In genomic region chr13:99033814-99034213, GRCh38 we compare ENCODE assay signal across 8 cellular contexts. TPM values are rescaled to one million over a fixed set of nuclear protein-coding genes. Genes with fewer than 3 reads are reported as not detected.
DNase-seq lines count a peak whose midpoint lies in the region; ATAC-seq, FAIRE-seq and TF ChIP-seq lines count a peak whose summit lies in the region.

No MANE protein-coding gene starts in this region.

- FAIRE-seq in small intestine (lab: Jason Lieb, UNC): no peak

- H3K4me1 ChIP-seq in Loucy (ENCODE audit: insufficient read depth, low read length, poor library complexity, severe bottlenecking) (no peaks in the 10 kb centered on the region), small intestine (ENCODE audit: control insufficient read depth in 2 of 2, insufficient read depth in 1 of 2, low read depth in 1 of 2, low read length in 1 of 2) (no peaks in the 10 kb centered on the region)

- H3K9me3 ChIP-seq in Loucy (ENCODE audit: insufficient read depth, low read depth, low read length) (no peaks in the 10 kb centered on the region), WERI-Rb-1 (ENCODE audit: severe bottlenecking) (no peaks in the 10 kb centered on the region), small intestine (ENCODE audit: control insufficient read depth, low read depth) (no peaks in the 10 kb centered on the region)

- H3K27me3 ChIP-seq in Loucy (ENCODE audit: insufficient read depth, low read length, poor library complexity, severe bottlenecking) (no peaks in the 10 kb centered on the region), WERI-Rb-1 (ENCODE audit: insufficient read depth, low read depth, severe bottlenecking) (no peaks in the 10 kb centered on the region), small intestine (ENCODE audit: control insufficient read depth in 2 of 2, insufficient read depth in 2 of 2, low read length in 2 of 2) (no peaks in the 10 kb centered on the region)

- H3K79me2 ChIP-seq in Loucy (ENCODE audit: insufficient read depth, low read length): no peaks in the 10 kb centered on the region

- H3K27ac ChIP-seq in WERI-Rb-1 (peak overlapping the region; percentile 25; the same call in 1 of the 2 replicates), small intestine (ENCODE audit: low read depth in 1 of 2, low read length in 1 of 2) (no peak overlapping the region)

- intact Hi-C loops in Right ventricle myocardium superior (cut with DNase I): loop anchor here (10.0 kb wide), 2 partner anchors 139 to 189 kb away; no protein-coding TSS in a partner anchor

- no peak overlapping the region for H2AFZ ChIP-seq in Loucy (ENCODE audit: low read length)

- DNase-seq in DMS153 (lab: John Stamatoyannopoulos, UW): peak; percentile 39
- DNase-seq in WERI-Rb-1: no peak
- no peak for DNase-seq in Right ventricle myocardium superior
- peak; percentile 26 for DNase-seq in small intestine
- DNase-seq in 8988T: no peak

- H3F3A ChIP-seq in Loucy (ENCODE audit: low read depth): no peaks in the 10 kb centered on the region

- H3K4me2 ChIP-seq in Loucy (ENCODE audit: low read depth, low read length, poor library complexity, severe bottlenecking): no peak overlapping the region

- H3K9me2 ChIP-seq in Loucy (replicated peaks; ENCODE audit: low read depth, low read length): no peaks in the 10 kb centered on the region

- H3K36me3 ChIP-seq in Loucy (ENCODE audit: insufficient read depth, low read length) (no peaks in the 10 kb centered on the region), WERI-Rb-1 (peaks cover 2% of the 10 kb centered on the region; the same call in 1 of the 2 replicates), small intestine (ENCODE audit: control insufficient read depth in 2 of 2, insufficient read depth in 2 of 2, low read length in 2 of 2) (no peaks in the 10 kb centered on the region)

- H3K4me3 ChIP-seq in Loucy (ENCODE audit: low read length, poor library complexity, severe bottlenecking) (no peak overlapping the region), WERI-Rb-1 (ENCODE audit: low read depth, low read length) (no peak overlapping the region), small intestine (ENCODE audit: low read depth in 1 of 2, low read length in 2 of 2) (no peak overlapping the region)

- peak; percentile 69 for TF ChIP-seq CTCF in Loucy (conservative IDR thresholded peaks at IDR 0.05; ENCODE audit: low read length)
- peak; percentile 55 for TF ChIP-seq CTCF in WERI-Rb-1 (IDR thresholded peaks at IDR 0.05; ENCODE audit: low read depth, low read length)

- H3K9ac ChIP-seq in Loucy (ENCODE audit: low read depth, low read length, poor library complexity, severe bottlenecking): no peak overlapping the region

- no peaks in the 10 kb centered on the region for H4K20me1 ChIP-seq in Loucy (ENCODE audit: insufficient read depth, low read length, poor library complexity, severe bottlenecking)

- ATAC-seq in Right ventricle myocardium superior (ENCODE audit: poor library complexity) (peak; percentile 85), GM18867 (IDR thresholded peaks at IDR 0.05; ENCODE audit: unreplicated experiment) (no peak), HG03521 (IDR thresholded peaks at IDR 0.05; ENCODE audit: unreplicated experiment) (no peak)

RNA-seq across cellular contexts. Expression of gene DOCK9, which starts 56.0 kb away (rescaled TPM):
- total RNA-seq in Right ventricle myocardium superior: 28.3 TPM
- 10 to 100 TPM; 18.6 to 50.8 (median 23.3) TPM for polyA plus RNA-seq in small intestine

Comparison
In these comparisons a context has a peak if more than half of its experiments do, and no peak if none do; other contexts are left out.
1. DNase-seq: peak in DMS153 (single experiment) and small intestine (single experiment); none in WERI-Rb-1 (single experiment), Right ventricle myocardium superior (single experiment) and 8988T (single experiment).